In the genomic region with DNA sequence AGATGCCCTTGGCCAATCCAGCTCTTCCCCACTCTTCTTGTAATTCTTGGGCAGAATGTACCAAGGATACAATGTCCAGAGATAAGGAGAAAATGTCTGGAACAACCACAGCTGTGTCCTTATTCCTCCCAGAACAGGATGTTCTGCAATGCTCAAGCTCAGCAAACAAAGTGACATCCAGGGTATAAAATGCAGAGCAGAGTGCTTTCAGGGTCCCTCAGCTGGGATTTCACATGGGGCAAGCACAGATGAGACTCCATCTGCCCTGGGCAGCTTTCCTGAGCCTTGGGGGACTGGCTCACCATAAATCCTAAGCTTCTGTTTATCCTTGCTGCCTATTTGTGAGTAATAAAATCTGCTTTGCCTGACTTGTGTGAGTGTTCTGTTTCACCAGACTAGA, we compare ENCODE assay signal across 11 cellular contexts.
DNase-seq lines count a peak whose midpoint lies in the region; ATAC-seq, FAIRE-seq and TF ChIP-seq lines count a peak whose summit lies in the region.
"Had no signal": no experiment of that assay in that cellular context is flagged by ENCODE, and none has a peak within 500 bp of the region (broad histone marks: within the 10 kb centered on the region; RNA-seq: fewer than 3 reads in every experiment).

No MANE protein-coding gene starts in this region.

- no peaks in the 10 kb centered on the region for H3K79me2 ChIP-seq in endothelial cell of umbilical vein (ENCODE audit: control insufficient read depth, insufficient read depth, low read length)

- TF ChIP-seq POLR2A in endothelial cell of umbilical vein (IDR thresholded peaks at IDR 0.05; ENCODE audit: low read depth, low read length) (no peak), suprapubic skin (IDR thresholded peaks at IDR 0.05) (no peak)

- H3K14ac ChIP-seq in mesenchymal stem cell (ENCODE audit: low read length in 2 of 2) = no peak overlapping the region

- no peak overlapping the region for H2BK5ac ChIP-seq in mesenchymal stem cell (ENCODE audit: low read depth, low read length, poor library complexity, severe bottlenecking)

- intact Hi-C loops in endothelial cell of umbilical vein (cut with micrococcal nuclease) = no loop called here

- ATAC-seq in HG03469 (IDR thresholded peaks at IDR 0.05; ENCODE audit: unreplicated experiment) (no peak), HG03457 (IDR thresholded peaks at IDR 0.05; ENCODE audit: unreplicated experiment) (no peak)

- CTCF ChIA-PET in endothelial cell of umbilical vein (lab: Charles Lee) = interaction anchor here (0.7 to 1.7 kb wide), 7 partner anchors 9 to 477 kb away, joined by 3 to 6 read pairs (median 3); no protein-coding TSS in a partner anchor

- H3K4me2 ChIP-seq in endothelial cell of umbilical vein (ENCODE audit: insufficient read depth, low read length) (no peak overlapping the region), mesenchymal stem cell (ENCODE audit: low read length, poor library complexity, severe bottlenecking) (no peak overlapping the region)

- TF ChIP-seq CTCF in endothelial cell of umbilical vein (IDR thresholded peaks at IDR 0.05; ENCODE audit: extremely low read depth in 1 of 2, insufficient read depth in 1 of 2, low read depth in 1 of 2, low read length in 2 of 2) = no peak
- no peak for TF ChIP-seq CTCF in suprapubic skin (IDR thresholded peaks at IDR 0.05)
- no peak for TF ChIP-seq CTCF in GM13977 (IDR thresholded peaks at IDR 0.05; ENCODE audit: extremely low read depth, insufficient read depth, missing control alignments)

- DNase-seq in M059J (ENCODE audit: low read depth) (peak; percentile 26), endothelial cell of umbilical vein (ENCODE audit: low read depth, low spot score) (peak; percentile 37), mesenchymal stem cell (peak; percentile 98), suprapubic skin (ENCODE audit: low spot score in 2 of 2) (no peak), GM13977 (ENCODE audit: low spot score) (no peak), H7 (no peak)
- DNase-seq: CD4-positive, CD25-positive, alpha-beta regulatory T cell; NCI-H1417 treated with DMSO at 0.1 percent for 48 hours had no signal

- H3K27me3 ChIP-seq in endothelial cell of umbilical vein (ENCODE audit: control insufficient read depth in 2 of 2, insufficient read depth in 2 of 2, low read length in 2 of 2) (no peaks in the 10 kb centered on the region), mesenchymal stem cell (ENCODE audit: control insufficient read depth in 1 of 2, insufficient read depth in 1 of 2, low read length in 2 of 2) (no peaks in the 10 kb centered on the region), suprapubic skin (no peaks in the 10 kb centered on the region), H7 (ENCODE audit: control insufficient read depth, insufficient read depth, low read length) (no peaks in the 10 kb centered on the region)

- no peak overlapping the region for H3K4me3 ChIP-seq in endothelial cell of umbilical vein (replicated peaks in 1 of 3; ENCODE audit: insufficient read depth in 1 of 3, low read depth in 1 of 3, low read length in 3 of 3)
- H3K4me3 ChIP-seq in mesenchymal stem cell (ENCODE audit: insufficient read depth in 1 of 2, low read depth in 1 of 2, low read length in 2 of 2) = no peak overlapping the region
- no peak overlapping the region for H3K4me3 ChIP-seq in suprapubic skin
- H3K4me3 ChIP-seq in H7 (ENCODE audit: insufficient read depth, low read depth, low read length) = no peak overlapping the region

- in situ Hi-C loops in GM13977 (cut with MboI; ENCODE audit: low pct_unique_long_range_greater_than_20kb, low sequenced_read_pairs, unreplicated experiment) = no loop called here

- BruUV-seq in endothelial cell of umbilical vein (replicated peaks; lab: Mats Ljungman, UMichigan) = no TSS peak

- dilution Hi-C loops in endothelial cell of umbilical vein (cut with MboI; ENCODE audit: extremely low pct_ligation_motif_present, low sequenced_read_pairs) = no loop called here

- H2AFZ ChIP-seq in endothelial cell of umbilical vein (ENCODE audit: low read depth, low read length) (peak overlapping the region; percentile 83), mesenchymal stem cell (ENCODE audit: low read depth, low read length) (no peak overlapping the region)

- H3K27ac ChIP-seq in endothelial cell of umbilical vein (ENCODE audit: insufficient read depth, low read depth, low read length) = peak overlapping the region; percentile 14
- H3K27ac ChIP-seq in mesenchymal stem cell (ENCODE audit: low read length, poor library complexity, severe bottlenecking) = no peak overlapping the region
- peak overlapping the region; percentile 77 for H3K27ac ChIP-seq in suprapubic skin

- H3K23ac ChIP-seq in mesenchymal stem cell (ENCODE audit: low read length in 2 of 2) = no peak overlapping the region

- H3K4me1 ChIP-seq in endothelial cell of umbilical vein (ENCODE audit: control insufficient read depth, extremely low read depth, insufficient read depth, low read length) (no peaks in the 10 kb centered on the region), mesenchymal stem cell (ENCODE audit: control insufficient read depth, insufficient read depth, low read depth, low read length) (no peaks in the 10 kb centered on the region), suprapubic skin (peaks cover 24% of the 10 kb centered on the region)

- FAIRE-seq in endothelial cell of umbilical vein (lab: Jason Lieb, UNC) = peak; percentile 28
- FAIRE-seq: keratinocyte had no signal

- H3K9me1 ChIP-seq in endothelial cell of umbilical vein (replicated peaks; ENCODE audit: control insufficient read depth, extremely low read depth, insufficient read depth, low read length) = no peaks in the 10 kb centered on the region

- H4K8ac ChIP-seq in mesenchymal stem cell (ENCODE audit: low read length) = no peak overlapping the region

- H3K18ac ChIP-seq in mesenchymal stem cell (ENCODE audit: low read depth in 1 of 2, low read length in 2 of 2) = peak overlapping the region in 1 of 2 experiments; percentile 65

- H4K20me1 ChIP-seq in endothelial cell of umbilical vein (replicated peaks; ENCODE audit: control insufficient read depth, extremely low read depth, insufficient read depth, low read length) = no peaks in the 10 kb centered on the region

- H3K9me3 ChIP-seq in endothelial cell of umbilical vein (replicated peaks; ENCODE audit: control insufficient read depth, insufficient read depth, low read length) (no peaks in the 10 kb centered on the region), mesenchymal stem cell (ENCODE audit: control insufficient read depth, low read length) (peaks cover 13% of the 10 kb centered on the region), suprapubic skin (peaks cover 16% of the 10 kb centered on the region)

- H3K36me3 ChIP-seq in endothelial cell of umbilical vein (ENCODE audit: control insufficient read depth in 2 of 2, extremely low read depth in 1 of 2, insufficient read depth in 2 of 2, low read length in 2 of 2) (no peaks in the 10 kb centered on the region), mesenchymal stem cell (ENCODE audit: control insufficient read depth in 1 of 2, insufficient read depth in 2 of 2, low read depth in 1 of 2, low read length in 2 of 2) (no peaks in the 10 kb centered on the region), suprapubic skin (no peaks in the 10 kb centered on the region), H7 (replicated peaks; ENCODE audit: control insufficient read depth, insufficient read depth, low read length) (no peaks in the 10 kb centered on the region)

- H3K4ac ChIP-seq in mesenchymal stem cell (ENCODE audit: low read depth in 1 of 2, low read length in 2 of 2) = no peak overlapping the region

- no peak overlapping the region for H2AK5ac ChIP-seq in mesenchymal stem cell (ENCODE audit: low read length, severe bottlenecking)

- H4K91ac ChIP-seq in mesenchymal stem cell (ENCODE audit: low read length) = no peak overlapping the region

- H2BK12ac ChIP-seq in mesenchymal stem cell (ENCODE audit: low read length in 2 of 2) = no peak overlapping the region

- H3K9ac ChIP-seq in endothelial cell of umbilical vein (replicated peaks; ENCODE audit: extremely low read depth, insufficient read depth, low read length) (no peak overlapping the region), mesenchymal stem cell (ENCODE audit: low read length) (peak overlapping the region; percentile 40)

- POLR2A ChIA-PET in endothelial cell of umbilical vein (lab: Charles Lee) = no interaction called here

- H3K79me1 ChIP-seq in mesenchymal stem cell (replicated peaks; ENCODE audit: low read length, poor library complexity, severe bottlenecking) = no peaks in the 10 kb centered on the region

- peak; percentile 47 for TF ChIP-seq EP300 in suprapubic skin (IDR thresholded peaks at IDR 0.05)

- H2BK120ac ChIP-seq in mesenchymal stem cell (ENCODE audit: low read depth, low read length) = no peak overlapping the region

- H2BK15ac ChIP-seq in mesenchymal stem cell (ENCODE audit: low read depth, poor library complexity, severe bottlenecking) = no peak overlapping the region

TF ChIP-seq in endothelial cell of umbilical vein, 7 proteins besides CTCF, POLR2A, EP300 and RAD21:
- TF ChIP-seq POLR2AphosphoS5 (IDR thresholded peaks at IDR 0.05; ENCODE audit: insufficient read depth, low read depth, low read length) (no peak), MYC (IDR thresholded peaks at IDR 0.05; ENCODE audit: low read depth, low read length) (no peak), GATA2 (IDR thresholded peaks at IDR 0.05; ENCODE audit: insufficient read depth, insufficient read length, low read depth, low read length) (no peak), FOS (IDR thresholded peaks at IDR 0.05; ENCODE audit: borderline replicate concordance, insufficient read depth, low read length) (no peak), JUN (IDR thresholded peaks at IDR 0.05; ENCODE audit: borderline replicate concordance, insufficient read depth, insufficient read length, low read depth) (no peak), MAX (IDR thresholded peaks at IDR 0.05; ENCODE audit: insufficient read depth, insufficient read length) (no peak), EZH2 (IDR thresholded peaks at IDR 0.05; ENCODE audit: borderline replicate concordance, low read depth, low read length, severe bottlenecking) (no peak)
TF ChIP-seq in endothelial cell of umbilical vein: peak in this region for 0.

Comparison
In these comparisons a context has a peak if more than half of its experiments do, and no peak if none do; other contexts are left out.
1. DNase-seq: peak in M059J (single experiment), endothelial cell of umbilical vein (single experiment) and mesenchymal stem cell (single experiment); none in suprapubic skin (0 of 2), GM13977 (single experiment) and H7 (single experiment).